Comparison of ENCODE assay signal across 8 cellular contexts in genomic region chrX:74535211-74535621, GRCh38.
DNase-seq lines count a peak whose midpoint lies in the region; ATAC-seq and TF ChIP-seq lines count a peak whose summit lies in the region.

No MANE protein-coding gene starts in this region.

- H3K27me3 ChIP-seq in aorta (ENCODE audit: control insufficient read depth in 1 of 2, insufficient read depth in 2 of 2, low read length in 1 of 2) = no peaks in the 10 kb centered on the region

- CTCF ChIA-PET in T-cell (lab: Charles Lee) = interaction anchor here (0.5 to 1.5 kb wide), 4 partner anchors 9 to 111 kb away, joined by 3 to 6 read pairs (median 4); no protein-coding TSS in a partner anchor

- H3K27ac Mint-ChIP-seq in T-cell (peak overlapping the region; percentile 76 to 86), mesothelial cell of epicardium (peak overlapping the region; percentile 87)

- peaks cover 12 to 23% (median 13%) of the 10 kb centered on the region in 3 donors for H3K4me1 Mint-ChIP-seq in T-cell
- H3K4me1 Mint-ChIP-seq in mesothelial cell of epicardium = peaks cover 7% of the 10 kb centered on the region

- H3K27ac ChIP-seq in 22Rv1 (peak overlapping the region; percentile 76), epithelial cell of prostate (peak overlapping the region; percentile 79), aorta (ENCODE audit: low read depth in 1 of 2, low read length in 2 of 2) (peak overlapping the region in 1 of 2 donors; percentile 65)

- no peaks in the 10 kb centered on the region for H3K36me3 Mint-ChIP-seq in T-cell
- peaks cover 8% of the 10 kb centered on the region for H3K36me3 Mint-ChIP-seq in mesothelial cell of epicardium

- 0 out of 2 replicates have a peak, but pooled peaks have one; percentile 17 for TF ChIP-seq CTCF in 22Rv1 (IDR thresholded peaks at IDR 0.05)
- TF ChIP-seq CTCF in mesothelial cell of epicardium (IDR thresholded peaks at IDR 0.05; ENCODE audit: unreplicated experiment) = no peak

- H3K4me3 ChIP-seq in GM08714 (ENCODE audit: low read length) = peak overlapping the region; percentile 36; the same call in 1 of the 2 replicates
- peak overlapping the region; percentile 11 to 27 for H3K4me3 ChIP-seq in aorta (ENCODE audit: low read length in 2 of 2)

- TF ChIP-seq RAD21 in Ishikawa (IDR thresholded peaks at IDR 0.05; ENCODE audit: low read depth) = peak; percentile 45

- intact Hi-C loops in aorta (cut with DNase I) = loop anchor here (2.0 to 5.0 kb wide), 2 partner anchors 113 to 114 kb away; partner anchors contain the start of gene SLC16A2 (in 2 of the 2)

- peaks cover 0 to 14% of the 10 kb centered on the region in 2 donors for H3K27me3 Mint-ChIP-seq in T-cell
- no peaks in the 10 kb centered on the region for H3K27me3 Mint-ChIP-seq in mesothelial cell of epicardium (ENCODE audit: low read depth)

- H3K4me3 Mint-ChIP-seq in T-cell = peak overlapping the region; percentile 79 to 85 (median 82)
- H3K4me3 Mint-ChIP-seq in mesothelial cell of epicardium = peak overlapping the region; percentile 69

- POLR2A ChIA-PET in T-cell (lab: Charles Lee) = interaction anchor here in 1 of 2 donors (0.6 kb wide), 1 partner anchor 243 kb away, joined by 3 read pairs; no protein-coding TSS in a partner anchor

- H3K9me3 Mint-ChIP-seq in T-cell = no peaks in the 10 kb centered on the region
- H3K9me3 Mint-ChIP-seq in mesothelial cell of epicardium = peaks cover 7% of the 10 kb centered on the region

- H3K36me3 ChIP-seq in aorta (ENCODE audit: control insufficient read depth in 1 of 2, insufficient read depth in 2 of 2, low read length in 1 of 2) = no peaks in the 10 kb centered on the region

- H3K9me3 ChIP-seq in aorta (ENCODE audit: control insufficient read depth, low read length) = no peaks in the 10 kb centered on the region

- no peak for TF ChIP-seq EP300 in Ishikawa (IDR thresholded peaks at IDR 0.05; ENCODE audit: borderline replicate concordance)

- DNase-seq in T-cell (no peak), epithelial cell of prostate (ENCODE audit: low read depth, low spot score) (no peak), mesothelial cell of epicardium (ENCODE audit: low spot score in 2 of 2, unreplicated experiment in 2 of 2) (no peak), aorta (no peak)

- ATAC-seq in T-cell (replicated peaks in 1 of 4) = peak in 1 of 4 experiments; percentile 34
- peak; percentile 57 for ATAC-seq in aorta (ENCODE audit: low FRiP score)
- ATAC-seq in GM21390 (IDR thresholded peaks at IDR 0.05; ENCODE audit: unreplicated experiment) = no peak

- H3K4me1 ChIP-seq in aorta (ENCODE audit: control insufficient read depth in 1 of 2, insufficient read depth in 2 of 2, low read length in 2 of 2) = no peaks in the 10 kb centered on the region

- 4 to 18% methylated on average over 7 of the region's 7 CpGs for WGBS in aorta, 2 donors

TF ChIP-seq in Ishikawa, 13 proteins besides CTCF, POLR2A, EP300 and RAD21:
- TF ChIP-seq CREB1 (IDR thresholded peaks at IDR 0.05; ENCODE audit: low read depth) = no peak
- TF ChIP-seq CEBPB (IDR thresholded peaks at IDR 0.05) = no peak
- TF ChIP-seq, protein P1, sequence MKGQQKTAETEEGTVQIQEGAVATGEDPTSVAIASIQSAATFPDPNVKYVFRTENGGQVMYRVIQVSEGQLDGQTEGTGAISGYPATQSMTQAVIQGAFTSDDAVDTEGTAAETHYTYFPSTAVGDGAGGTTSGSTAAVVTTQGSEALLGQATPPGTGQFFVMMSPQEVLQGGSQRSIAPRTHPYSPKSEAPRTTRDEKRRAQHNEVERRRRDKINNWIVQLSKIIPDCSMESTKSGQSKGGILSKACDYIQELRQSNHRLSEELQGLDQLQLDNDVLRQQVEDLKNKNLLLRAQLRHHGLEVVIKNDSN (IDR thresholded peaks at IDR 0.05) = no peak
- TF ChIP-seq TAF1 (IDR thresholded peaks at IDR 0.05; ENCODE audit: low read depth) = no peak
- TF ChIP-seq TEAD4 (IDR thresholded peaks at IDR 0.05) = no peak
- TF ChIP-seq EGR1 (IDR thresholded peaks at IDR 0.05) = no peak
- no peak for TF ChIP-seq ZBTB7A (IDR thresholded peaks at IDR 0.05; ENCODE audit: low read depth)
- TF ChIP-seq YY1 (IDR thresholded peaks at IDR 0.05; ENCODE audit: low read depth) = no peak
- TF ChIP-seq TCF12 (IDR thresholded peaks at IDR 0.05; ENCODE audit: low read depth) = no peak
- TF ChIP-seq, protein P2, sequence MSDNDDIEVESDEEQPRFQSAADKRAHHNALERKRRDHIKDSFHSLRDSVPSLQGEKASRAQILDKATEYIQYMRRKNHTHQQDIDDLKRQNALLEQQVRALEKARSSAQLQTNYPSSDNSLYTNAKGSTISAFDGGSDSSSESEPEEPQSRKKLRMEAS (IDR thresholded peaks at IDR 0.05) = no peak
- TF ChIP-seq NFIC (IDR thresholded peaks at IDR 0.05) = no peak
- TF ChIP-seq, protein P3, sequence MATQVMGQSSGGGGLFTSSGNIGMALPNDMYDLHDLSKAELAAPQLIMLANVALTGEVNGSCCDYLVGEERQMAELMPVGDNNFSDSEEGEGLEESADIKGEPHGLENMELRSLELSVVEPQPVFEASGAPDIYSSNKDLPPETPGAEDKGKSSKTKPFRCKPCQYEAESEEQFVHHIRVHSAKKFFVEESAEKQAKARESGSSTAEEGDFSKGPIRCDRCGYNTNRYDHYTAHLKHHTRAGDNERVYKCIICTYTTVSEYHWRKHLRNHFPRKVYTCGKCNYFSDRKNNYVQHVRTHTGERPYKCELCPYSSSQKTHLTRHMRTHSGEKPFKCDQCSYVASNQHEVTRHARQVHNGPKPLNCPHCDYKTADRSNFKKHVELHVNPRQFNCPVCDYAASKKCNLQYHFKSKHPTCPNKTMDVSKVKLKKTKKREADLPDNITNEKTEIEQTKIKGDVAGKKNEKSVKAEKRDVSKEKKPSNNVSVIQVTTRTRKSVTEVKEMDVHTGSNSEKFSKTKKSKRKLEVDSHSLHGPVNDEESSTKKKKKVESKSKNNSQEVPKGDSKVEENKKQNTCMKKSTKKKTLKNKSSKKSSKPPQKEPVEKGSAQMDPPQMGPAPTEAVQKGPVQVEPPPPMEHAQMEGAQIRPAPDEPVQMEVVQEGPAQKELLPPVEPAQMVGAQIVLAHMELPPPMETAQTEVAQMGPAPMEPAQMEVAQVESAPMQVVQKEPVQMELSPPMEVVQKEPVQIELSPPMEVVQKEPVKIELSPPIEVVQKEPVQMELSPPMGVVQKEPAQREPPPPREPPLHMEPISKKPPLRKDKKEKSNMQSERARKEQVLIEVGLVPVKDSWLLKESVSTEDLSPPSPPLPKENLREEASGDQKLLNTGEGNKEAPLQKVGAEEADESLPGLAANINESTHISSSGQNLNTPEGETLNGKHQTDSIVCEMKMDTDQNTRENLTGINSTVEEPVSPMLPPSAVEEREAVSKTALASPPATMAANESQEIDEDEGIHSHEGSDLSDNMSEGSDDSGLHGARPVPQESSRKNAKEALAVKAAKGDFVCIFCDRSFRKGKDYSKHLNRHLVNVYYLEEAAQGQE (IDR thresholded peaks at IDR 0.05; ENCODE audit: low read depth) = no peak
